11 cellular contexts compared by ENCODE assay signal in the genomic region with DNA sequence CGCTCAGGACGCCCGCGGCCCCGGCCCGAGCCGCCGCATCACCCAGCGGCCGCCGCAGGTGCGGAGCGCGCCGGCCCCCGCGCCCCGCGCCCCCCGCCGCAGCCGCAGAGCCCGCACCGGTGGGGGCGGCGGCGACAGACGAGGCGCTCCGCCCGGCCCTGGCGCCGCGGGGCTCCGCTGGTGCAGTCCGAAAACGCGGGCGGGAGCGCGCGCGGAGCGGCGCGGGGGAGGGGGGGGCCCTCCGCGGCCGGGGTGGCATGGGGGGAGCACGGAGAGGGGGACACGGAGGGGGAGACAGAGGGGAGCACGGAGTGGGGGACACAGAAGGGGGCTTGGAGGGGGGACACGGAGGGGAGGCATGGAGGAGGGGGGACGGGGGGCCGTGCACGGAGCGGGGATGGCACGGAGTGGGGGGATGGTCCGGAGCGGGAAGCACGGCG. TPM values are rescaled to one million over a fixed set of nuclear protein-coding genes. Genes with fewer than 3 reads are reported as not detected.
DNase-seq lines count a peak whose midpoint lies in the region; ATAC-seq and TF ChIP-seq lines count a peak whose summit lies in the region.
"Had no signal": no experiment of that assay in that cellular context is flagged by ENCODE, and none has a peak within 500 bp of the region (broad histone marks: within the 10 kb centered on the region; RNA-seq: fewer than 3 reads in every experiment).

A gene with protein sequence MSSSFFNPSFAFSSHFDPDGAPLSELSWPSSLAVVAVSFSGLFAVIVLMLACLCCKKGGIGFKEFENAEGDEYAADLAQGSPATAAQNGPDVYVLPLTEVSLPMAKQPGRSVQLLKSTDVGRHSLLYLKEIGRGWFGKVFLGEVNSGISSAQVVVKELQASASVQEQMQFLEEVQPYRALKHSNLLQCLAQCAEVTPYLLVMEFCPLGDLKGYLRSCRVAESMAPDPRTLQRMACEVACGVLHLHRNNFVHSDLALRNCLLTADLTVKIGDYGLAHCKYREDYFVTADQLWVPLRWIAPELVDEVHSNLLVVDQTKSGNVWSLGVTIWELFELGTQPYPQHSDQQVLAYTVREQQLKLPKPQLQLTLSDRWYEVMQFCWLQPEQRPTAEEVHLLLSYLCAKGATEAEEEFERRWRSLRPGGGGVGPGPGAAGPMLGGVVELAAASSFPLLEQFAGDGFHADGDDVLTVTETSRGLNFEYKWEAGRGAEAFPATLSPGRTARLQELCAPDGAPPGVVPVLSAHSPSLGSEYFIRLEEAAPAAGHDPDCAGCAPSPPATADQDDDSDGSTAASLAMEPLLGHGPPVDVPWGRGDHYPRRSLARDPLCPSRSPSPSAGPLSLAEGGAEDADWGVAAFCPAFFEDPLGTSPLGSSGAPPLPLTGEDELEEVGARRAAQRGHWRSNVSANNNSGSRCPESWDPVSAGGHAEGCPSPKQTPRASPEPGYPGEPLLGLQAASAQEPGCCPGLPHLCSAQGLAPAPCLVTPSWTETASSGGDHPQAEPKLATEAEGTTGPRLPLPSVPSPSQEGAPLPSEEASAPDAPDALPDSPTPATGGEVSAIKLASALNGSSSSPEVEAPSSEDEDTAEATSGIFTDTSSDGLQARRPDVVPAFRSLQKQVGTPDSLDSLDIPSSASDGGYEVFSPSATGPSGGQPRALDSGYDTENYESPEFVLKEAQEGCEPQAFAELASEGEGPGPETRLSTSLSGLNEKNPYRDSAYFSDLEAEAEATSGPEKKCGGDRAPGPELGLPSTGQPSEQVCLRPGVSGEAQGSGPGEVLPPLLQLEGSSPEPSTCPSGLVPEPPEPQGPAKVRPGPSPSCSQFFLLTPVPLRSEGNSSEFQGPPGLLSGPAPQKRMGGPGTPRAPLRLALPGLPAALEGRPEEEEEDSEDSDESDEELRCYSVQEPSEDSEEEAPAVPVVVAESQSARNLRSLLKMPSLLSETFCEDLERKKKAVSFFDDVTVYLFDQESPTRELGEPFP (N-terminal part only) (minus strand): TSS at position 189 of the 440 bp plus-strand sequence. CDS start 229 bp downstream, outside the sequence.

- H3K27ac ChIP-seq in urinary bladder (ENCODE audit: low read depth) (no peak within 1 kb of the TSS), ovary (no peak within 1 kb of the TSS)

- no peaks in the 10 kb centered on the region for H3K36me3 Mint-ChIP-seq in activated T-cell treated with anti-CD3 and anti-CD28 coated beads, Interleukin-2, amount 50 U/mL, for 72 hours (ENCODE audit: insufficient read depth in 2 of 2)
- no peaks in the 10 kb centered on the region for H3K36me3 Mint-ChIP-seq in activated T-cell treated with anti-CD3 and anti-CD28 coated beads, Interleukin-2, amount 50 U/mL, for 24 hours (ENCODE audit: low read depth)
- no peaks in the 10 kb centered on the region for H3K36me3 Mint-ChIP-seq in natural killer cell treated with Interleukin-12 subunit alpha and Interleukin-12 subunit beta and Interleukin-15 and Interleukin-18, amount 100 ng/mL, for 72 hours

- no peak within 1 kb of the TSS for H3K4me3 ChIP-seq in endocrine pancreas (ENCODE audit: control insufficient read depth, insufficient read depth, low read length)
- peak within 1 kb of the TSS; percentile 44 for H3K4me3 ChIP-seq in urinary bladder (ENCODE audit: low read depth, low read length)
- no peak within 1 kb of the TSS for H3K4me3 ChIP-seq in ovary

- DNase-seq in activated T-cell treated with anti-CD3 and anti-CD28 coated beads, Interleukin-2, amount 50 U/mL, for 72 hours = no peak
- DNase-seq in activated T-cell treated with anti-CD3 and anti-CD28 coated beads, Interleukin-2, amount 50 U/mL, for 24 hours = no peak
- DNase-seq in natural killer cell treated with Interleukin-12 subunit alpha and Interleukin-12 subunit beta and Interleukin-15 and Interleukin-18, amount 100 ng/mL, for 72 hours (ENCODE audit: low spot score) = peak; percentile 37
- no peak for DNase-seq in erythroblast (lab: John Stamatoyannopoulos, UW)
- DNase-seq in ovary = no peak
- DNase-seq: activated CD4-positive, alpha-beta T cell treated with anti-CD3 and anti-CD28 coated beads, Interleukin-2, amount 10 ng/mL, durations not matched to agents 7 days and 5 days; COR-L47; NCI-H524 treated with DMSO at 0.1 percent for 48 hours had no signal

- 1% methylated on average over 55 of the region's 62 CpGs for WGBS in urinary bladder
- 0 to 5% (median 1%) methylated on average over 27 to 58 of the region's 62 CpGs for WGBS in ovary, 3 donors

- ATAC-seq in activated T-cell treated with anti-CD3 and anti-CD28 coated beads, Interleukin-2, amount 50 U/mL, for 72 hours (replicated peaks in 1 of 2) = no peak
- ATAC-seq in natural killer cell treated with Interleukin-12 subunit alpha and Interleukin-12 subunit beta and Interleukin-15 and Interleukin-18, amount 100 ng/mL, for 72 hours = no peak
- no peak for ATAC-seq in HG03196 (IDR thresholded peaks at IDR 0.05; ENCODE audit: unreplicated experiment)

- TF ChIP-seq CTCF in ovary (IDR thresholded peaks at IDR 0.05) = no peak

- intact Hi-C loops in ovary (cut with DNase I) = no loop called here

- no peaks in the 10 kb centered on the region for H3K4me1 Mint-ChIP-seq in activated T-cell treated with anti-CD3 and anti-CD28 coated beads, Interleukin-2, amount 50 U/mL, for 72 hours (ENCODE audit: low read depth)
- H3K4me1 Mint-ChIP-seq in activated T-cell treated with anti-CD3 and anti-CD28 coated beads, Interleukin-2, amount 50 U/mL, for 24 hours (ENCODE audit: low read depth) = peaks cover 2% of the 10 kb centered on the region
- H3K4me1 Mint-ChIP-seq in natural killer cell treated with Interleukin-12 subunit alpha and Interleukin-12 subunit beta and Interleukin-15 and Interleukin-18, amount 100 ng/mL, for 72 hours (ENCODE audit: low read depth in 2 of 2) = no peaks in the 10 kb centered on the region
- H3K4me1 Mint-ChIP-seq: activated CD4-positive, alpha-beta T cell treated with anti-CD3 and anti-CD28 coated beads, Interleukin-2, amount 10 ng/mL, durations not matched to agents 7 days and 5 days had no signal

- H3K9me3 ChIP-seq in endocrine pancreas (ENCODE audit: control insufficient read depth, low read length) (no peaks in the 10 kb centered on the region), ovary (no peaks in the 10 kb centered on the region)

- H3K27me3 ChIP-seq in endocrine pancreas (ENCODE audit: control insufficient read depth, insufficient read depth, low read length) (no peaks in the 10 kb centered on the region), ovary (no peaks in the 10 kb centered on the region)

- TF ChIP-seq POLR2A in erythroblast (IDR thresholded peaks at IDR 0.05; ENCODE audit: low read length) (no peak), ovary (IDR thresholded peaks at IDR 0.05) (no peak)

- H3K27ac Mint-ChIP-seq in activated T-cell treated with anti-CD3 and anti-CD28 coated beads, Interleukin-2, amount 50 U/mL, for 72 hours = no peak within 1 kb of the TSS
- no peak within 1 kb of the TSS for H3K27ac Mint-ChIP-seq in activated T-cell treated with anti-CD3 and anti-CD28 coated beads, Interleukin-2, amount 50 U/mL, for 24 hours
- H3K27ac Mint-ChIP-seq in natural killer cell treated with Interleukin-12 subunit alpha and Interleukin-12 subunit beta and Interleukin-15 and Interleukin-18, amount 100 ng/mL, for 72 hours = no peak within 1 kb of the TSS
- H3K27ac Mint-ChIP-seq: activated CD4-positive, alpha-beta T cell treated with anti-CD3 and anti-CD28 coated beads, Interleukin-2, amount 10 ng/mL, durations not matched to agents 7 days and 5 days had no signal

- H3K36me3 ChIP-seq in endocrine pancreas (ENCODE audit: control insufficient read depth, insufficient read depth, low read length) (no peaks in the 10 kb centered on the region), urinary bladder (ENCODE audit: insufficient read depth) (no peaks in the 10 kb centered on the region), ovary (no peaks in the 10 kb centered on the region)

- TF ChIP-seq EP300 in ovary (IDR thresholded peaks at IDR 0.05) = no peak

- peak within 1 kb of the TSS; percentile 26 to 48 for H3K4me3 Mint-ChIP-seq in activated T-cell treated with anti-CD3 and anti-CD28 coated beads, Interleukin-2, amount 50 U/mL, for 72 hours
- H3K4me3 Mint-ChIP-seq in activated T-cell treated with anti-CD3 and anti-CD28 coated beads, Interleukin-2, amount 50 U/mL, for 24 hours = no peak within 1 kb of the TSS
- H3K4me3 Mint-ChIP-seq in natural killer cell treated with Interleukin-12 subunit alpha and Interleukin-12 subunit beta and Interleukin-15 and Interleukin-18, amount 100 ng/mL, for 72 hours = peak within 1 kb of the TSS; percentile 17
- H3K4me3 Mint-ChIP-seq: activated CD4-positive, alpha-beta T cell treated with anti-CD3 and anti-CD28 coated beads, Interleukin-2, amount 10 ng/mL, durations not matched to agents 7 days and 5 days had no signal

- H3K9me3 Mint-ChIP-seq in activated T-cell treated with anti-CD3 and anti-CD28 coated beads, Interleukin-2, amount 50 U/mL, for 72 hours = no peaks in the 10 kb centered on the region
- no peaks in the 10 kb centered on the region for H3K9me3 Mint-ChIP-seq in activated T-cell treated with anti-CD3 and anti-CD28 coated beads, Interleukin-2, amount 50 U/mL, for 24 hours
- no peaks in the 10 kb centered on the region for H3K9me3 Mint-ChIP-seq in natural killer cell treated with Interleukin-12 subunit alpha and Interleukin-12 subunit beta and Interleukin-15 and Interleukin-18, amount 100 ng/mL, for 72 hours
- H3K9me3 Mint-ChIP-seq: activated CD4-positive, alpha-beta T cell treated with anti-CD3 and anti-CD28 coated beads, Interleukin-2, amount 10 ng/mL, durations not matched to agents 7 days and 5 days had no signal

- H3K9ac ChIP-seq in endocrine pancreas (ENCODE audit: control insufficient read depth, insufficient read depth, low read length) = peak within 1 kb of the TSS; percentile 73

- H3K27me3 Mint-ChIP-seq in activated T-cell treated with anti-CD3 and anti-CD28 coated beads, Interleukin-2, amount 50 U/mL, for 72 hours (ENCODE audit: low read depth) = peaks cover 6% of the 10 kb centered on the region
- peaks cover 21% of the 10 kb centered on the region for H3K27me3 Mint-ChIP-seq in activated T-cell treated with anti-CD3 and anti-CD28 coated beads, Interleukin-2, amount 50 U/mL, for 24 hours
- peaks cover 0 to 2% of the 10 kb centered on the region in 2 donors for H3K27me3 Mint-ChIP-seq in natural killer cell treated with Interleukin-12 subunit alpha and Interleukin-12 subunit beta and Interleukin-15 and Interleukin-18, amount 100 ng/mL, for 72 hours

- H3K4me1 ChIP-seq in endocrine pancreas (ENCODE audit: control insufficient read depth, insufficient read depth, low read length) (no peaks in the 10 kb centered on the region), urinary bladder (ENCODE audit: insufficient read depth) (no peaks in the 10 kb centered on the region), ovary (ENCODE audit: insufficient read depth) (no peaks in the 10 kb centered on the region)

RNA-seq across cellular contexts. Expression of the gene that starts here (rescaled TPM):
- under 1 TPM; 0.48 to 0.81 TPM for total RNA-seq in activated T-cell treated with anti-CD3 and anti-CD28 coated beads, Interleukin-2, amount 50 U/mL, for 72 hours
- total RNA-seq in natural killer cell treated with Interleukin-12 subunit alpha and Interleukin-12 subunit beta and Interleukin-15 and Interleukin-18, amount 100 ng/mL, for 72 hours = 1 to 10 TPM; 1.8 to 7.6 TPM
- total RNA-seq in urinary bladder (7.6 TPM), ovary (1 to 10 TPM in 5 of 7 donors, under 1 TPM in 2; 0.23 to 3.1 (median 1.7) TPM)
- polyA plus RNA-seq in urinary bladder (9.2 TPM), ovary (1 to 10 TPM in 1 of 2 donors, under 1 TPM in 1; 0.33 to 1.5 TPM)
